In genomic region chr1:211381481-211382181, GRCh38 we compare ENCODE assay signal across 8 cellular contexts. TPM values are rescaled to one million over a fixed set of nuclear protein-coding genes. Genes with fewer than 3 reads are reported as not detected.
DNase-seq lines count a peak whose midpoint lies in the region; ATAC-seq, FAIRE-seq and TF ChIP-seq lines count a peak whose summit lies in the region.

No MANE protein-coding gene starts in this region.

- H3K4me3 Mint-ChIP-seq in IgD-negative memory B cell, result peak overlapping the region; percentile 94 to 98 (median 96)
- peak overlapping the region; percentile 96 for H3K4me3 Mint-ChIP-seq in dendritic cell treated with granulocyte-macrophage colony-stimulating factor and Interleukin-4, amounts not matched to agents 40 ng/mL and 50 ng/mL, for 4 days
- H3K4me3 Mint-ChIP-seq in osteocyte (ENCODE audit: unreplicated experiment), result peak overlapping the region; percentile 86

- H3K27me3 Mint-ChIP-seq in IgD-negative memory B cell (no peaks in the 10 kb centered on the region), osteocyte (ENCODE audit: unreplicated experiment) (no peaks in the 10 kb centered on the region)
- no peaks in the 10 kb centered on the region for H3K27me3 Mint-ChIP-seq in dendritic cell treated with granulocyte-macrophage colony-stimulating factor and Interleukin-4, amounts not matched to agents 40 ng/mL and 50 ng/mL, for 4 days

- FAIRE-seq in GM12892 (lab: Jason Lieb, UNC), result peak; percentile 61
- no peak for FAIRE-seq in frontal cortex (lab: Jason Lieb, UNC)

- TF ChIP-seq POLR2A in GM12892 (IDR thresholded peaks at IDR 0.05; ENCODE audit: low read depth, low read length), result no peak

- ATAC-seq in HG03354 (IDR thresholded peaks at IDR 0.05; ENCODE audit: poor library complexity, severe bottlenecking, unreplicated experiment), result no peak
- ATAC-seq in HG03108 (IDR thresholded peaks at IDR 0.05; ENCODE audit: unreplicated experiment), result no peak
- no peak for ATAC-seq in left lobe of liver

- DNase-seq in GM12892 (ENCODE audit: insufficient read length) (peak; percentile 2), osteocyte (ENCODE audit: extremely low spot score, unreplicated experiment) (no peak), frontal cortex (ENCODE audit: low spot score in 2 of 2) (no peak), left lobe of liver (ENCODE audit: low spot score) (no peak)

- H3K9me3 Mint-ChIP-seq in IgD-negative memory B cell (no peaks in the 10 kb centered on the region), osteocyte (ENCODE audit: unreplicated experiment) (no peaks in the 10 kb centered on the region)
- no peaks in the 10 kb centered on the region for H3K9me3 Mint-ChIP-seq in dendritic cell treated with granulocyte-macrophage colony-stimulating factor and Interleukin-4, amounts not matched to agents 40 ng/mL and 50 ng/mL, for 4 days

- no peak for TF ChIP-seq CTCF in osteocyte (IDR thresholded peaks at IDR 0.05)

- no peaks in the 10 kb centered on the region for H3K36me3 Mint-ChIP-seq in IgD-negative memory B cell
- H3K36me3 Mint-ChIP-seq in dendritic cell treated with granulocyte-macrophage colony-stimulating factor and Interleukin-4, amounts not matched to agents 40 ng/mL and 50 ng/mL, for 4 days (ENCODE audit: low read depth), result peaks cover 8% of the 10 kb centered on the region
- H3K36me3 Mint-ChIP-seq in osteocyte (ENCODE audit: unreplicated experiment), result peaks cover 6% of the 10 kb centered on the region

- peaks cover 17 to 36% (median 21%) of the 10 kb centered on the region in 3 donors for H3K4me1 Mint-ChIP-seq in IgD-negative memory B cell
- H3K4me1 Mint-ChIP-seq in dendritic cell treated with granulocyte-macrophage colony-stimulating factor and Interleukin-4, amounts not matched to agents 40 ng/mL and 50 ng/mL, for 4 days (ENCODE audit: low read depth), result peaks cover 37% of the 10 kb centered on the region
- peaks cover 31% of the 10 kb centered on the region for H3K4me1 Mint-ChIP-seq in osteocyte (ENCODE audit: unreplicated experiment)

- H3K27ac Mint-ChIP-seq in IgD-negative memory B cell, result peak overlapping the region; percentile 47 to 97 (median 90)
- no peak overlapping the region for H3K27ac Mint-ChIP-seq in dendritic cell treated with granulocyte-macrophage colony-stimulating factor and Interleukin-4, amounts not matched to agents 40 ng/mL and 50 ng/mL, for 4 days
- peak overlapping the region; percentile 99 for H3K27ac Mint-ChIP-seq in osteocyte (ENCODE audit: unreplicated experiment)

- intact Hi-C loops in dendritic cell treated with granulocyte-macrophage colony-stimulating factor and Interleukin-4, amounts not matched to agents 40 ng/mL and 50 ng/mL, for 4 days (cut with micrococcal nuclease), result loop anchor here (2.0 kb wide), 2 partner anchors 55 to 123 kb away; partner anchors contain the start of genes RCOR3 and TRAF5

RNA-seq across cellular contexts. Expression of gene TRAF5, which starts 55.0 kb away (rescaled TPM):
- 28.9 TPM for polyA plus RNA-seq in GM12892 (2012; ENCODE audit: missing spikeins)
- polyA plus RNA-seq in IgD-negative memory B cell, result 78.6 TPM
- total RNA-seq in osteocyte, result 44.8 and 45.2 TPM in 2 replicates
- total RNA-seq in frontal cortex, result 16.3 TPM
- 0.98 TPM for total RNA-seq in left lobe of liver
